ENCODE assay signal across 17 cellular contexts in genomic region chr16:49464093-49464492, GRCh38.
A peak's percentile ranks its signal among the peaks of the same experiment; 100 is the strongest.
DNase-seq lines count a peak whose midpoint lies in the region; ATAC-seq and TF ChIP-seq lines count a peak whose summit lies in the region.
"Had no signal": no experiment of that assay in that cellular context is flagged by ENCODE, and none has a peak within 500 bp of the region (broad histone marks: within the 10 kb centered on the region; RNA-seq: fewer than 3 reads in every experiment).

No MANE protein-coding gene starts in this region.

- H3K4me1 ChIP-seq in DND-41 (ENCODE audit: insufficient read depth, low read length) = peaks cover 74% of the 10 kb centered on the region
- H3K4me1 ChIP-seq: A549, Caco-2, pancreas had no signal

- H4K20me1 ChIP-seq in DND-41 (ENCODE audit: insufficient read depth, low read length) = no peaks in the 10 kb centered on the region

- H3K27me3 Mint-ChIP-seq in natural killer cell treated with Interleukin-12 subunit alpha and Interleukin-12 subunit beta and Interleukin-15 and Interleukin-18, amount 100 ng/mL, for 72 hours = peaks cover 7 to 15% of the 10 kb centered on the region in 2 donors

- no peaks in the 10 kb centered on the region for H3K36me3 ChIP-seq in DND-41 (ENCODE audit: insufficient read depth, low read length)
- H3K36me3 ChIP-seq: esophagus muscularis mucosa, heart right ventricle, pancreas had no signal

- peaks cover 16 to 19% of the 10 kb centered on the region in 2 donors for H3K4me1 Mint-ChIP-seq in natural killer cell treated with Interleukin-12 subunit alpha and Interleukin-12 subunit beta and Interleukin-15 and Interleukin-18, amount 100 ng/mL, for 72 hours (ENCODE audit: low read depth in 2 of 2)

- no peaks in the 10 kb centered on the region for H3K36me3 Mint-ChIP-seq in natural killer cell treated with Interleukin-12 subunit alpha and Interleukin-12 subunit beta and Interleukin-15 and Interleukin-18, amount 100 ng/mL, for 72 hours

- no peaks in the 10 kb centered on the region for H3K27me3 ChIP-seq in DND-41 (ENCODE audit: insufficient read depth, low read length, poor library complexity)
- H3K27me3 ChIP-seq: pancreas had no signal

- no peak for ATAC-seq in DND-41 (ENCODE audit: insufficient read depth, low read depth)
- no peak for ATAC-seq in natural killer cell treated with Interleukin-12 subunit alpha and Interleukin-12 subunit beta and Interleukin-15 and Interleukin-18, amount 100 ng/mL, for 72 hours
- ATAC-seq in GM18498 (IDR thresholded peaks at IDR 0.05; ENCODE audit: unreplicated experiment) = no peak

- peak overlapping the region; percentile 54 for H3K9ac ChIP-seq in DND-41 (ENCODE audit: low read depth, low read length)

- H3K9me3 ChIP-seq in DND-41 (ENCODE audit: insufficient read depth, low read length, severe bottlenecking) = no peaks in the 10 kb centered on the region
- H3K9me3 ChIP-seq: A549, Caco-2, esophagus muscularis mucosa, heart right ventricle, pancreas had no signal

- H3K27ac Mint-ChIP-seq in natural killer cell treated with Interleukin-12 subunit alpha and Interleukin-12 subunit beta and Interleukin-15 and Interleukin-18, amount 100 ng/mL, for 72 hours = peak overlapping the region; percentile 59 to 71
- H3K27ac Mint-ChIP-seq: dendritic cell treated with granulocyte-macrophage colony-stimulating factor and Interleukin-4, amounts not matched to agents 40 ng/mL and 50 ng/mL, for 4 days had no signal

- TF ChIP-seq CTCF in DND-41 (IDR thresholded peaks at IDR 0.05; ENCODE audit: borderline replicate concordance, extremely low read depth, low read length, poor library complexity, severe bottlenecking) = no peak

- H2AFZ ChIP-seq in DND-41 (ENCODE audit: low read depth, low read length) = no peak overlapping the region

- peak overlapping the region; percentile 74 for H3K4me3 Mint-ChIP-seq in natural killer cell treated with Interleukin-12 subunit alpha and Interleukin-12 subunit beta and Interleukin-15 and Interleukin-18, amount 100 ng/mL, for 72 hours
- H3K4me3 Mint-ChIP-seq: dendritic cell treated with granulocyte-macrophage colony-stimulating factor and Interleukin-4, amounts not matched to agents 40 ng/mL and 50 ng/mL, for 4 days had no signal

- no peaks in the 10 kb centered on the region for H3K9me3 Mint-ChIP-seq in natural killer cell treated with Interleukin-12 subunit alpha and Interleukin-12 subunit beta and Interleukin-15 and Interleukin-18, amount 100 ng/mL, for 72 hours
- H3K9me3 Mint-ChIP-seq: dendritic cell treated with granulocyte-macrophage colony-stimulating factor and Interleukin-4, amounts not matched to agents 40 ng/mL and 50 ng/mL, for 4 days had no signal

- H3K79me2 ChIP-seq in DND-41 (ENCODE audit: insufficient read depth, low read length) = no peaks in the 10 kb centered on the region

- H3K27ac ChIP-seq in DND-41 (ENCODE audit: low read length) = peak overlapping the region; percentile 96
- H3K27ac ChIP-seq: A549, esophagus muscularis mucosa, heart right ventricle, pancreas had no signal

- no peak overlapping the region for H3K4me3 ChIP-seq in DND-41 (ENCODE audit: low read depth in 1 of 2, low read length in 2 of 2)
- H3K4me3 ChIP-seq: A549, esophagus muscularis mucosa, heart right ventricle, pancreas had no signal

- DNase-seq in activated CD4-positive, alpha-beta T cell treated with anti-CD3 and anti-CD28 coated beads for 1 hour = peak; percentile 5
- no peak for DNase-seq in activated CD4-positive, alpha-beta T cell treated with anti-CD3 and anti-CD28 coated beads for 4 hours
- DNase-seq in DND-41 (no peak), NOMO-1 (lab: John Stamatoyannopoulos, UW; ENCODE audit: unreplicated experiment in 2 of 2) (no peak), NCI-H1930 (lab: John Stamatoyannopoulos, UW) (no peak)
- DNase-seq in activated CD8-positive, alpha-beta memory T cell treated with anti-CD3 and anti-CD28 coated beads, Interleukin-2, amount 50 U/mL, for 48 hours = peak; percentile 23
- DNase-seq in natural killer cell treated with Interleukin-12 subunit alpha and Interleukin-12 subunit beta and Interleukin-15 and Interleukin-18, amount 100 ng/mL, for 72 hours (ENCODE audit: low spot score) = no peak
- DNase-seq: Caco-2, GDM1, HCEC 1CT, heart right ventricle, pancreas, Right ventricle myocardium superior had no signal

- H3K4me2 ChIP-seq in DND-41 (ENCODE audit: insufficient read depth, low read length) = peak overlapping the region; percentile 39
- H3K4me2 ChIP-seq: A549 had no signal

Comparison
In these comparisons a context has a peak if more than half of its experiments do, and no peak if none do; other contexts are left out.
1. DNase-seq: peak in activated CD4-positive, alpha-beta T cell treated with anti-CD3 and anti-CD28 coated beads for 1 hour (single experiment) and activated CD8-positive, alpha-beta memory T cell treated with anti-CD3 and anti-CD28 coated beads, Interleukin-2, amount 50 U/mL, for 48 hours (single experiment); none in activated CD4-positive, alpha-beta T cell treated with anti-CD3 and anti-CD28 coated beads for 4 hours (0 of 2), DND-41 (single experiment), natural killer cell treated with Interleukin-12 subunit alpha and Interleukin-12 subunit beta and Interleukin-15 and Interleukin-18, amount 100 ng/mL, for 72 hours (single experiment), NOMO-1 (0 of 2) and NCI-H1930 (0 of 2).